Comparison of ENCODE assay signal across 1 cellular context in the genomic region with DNA sequence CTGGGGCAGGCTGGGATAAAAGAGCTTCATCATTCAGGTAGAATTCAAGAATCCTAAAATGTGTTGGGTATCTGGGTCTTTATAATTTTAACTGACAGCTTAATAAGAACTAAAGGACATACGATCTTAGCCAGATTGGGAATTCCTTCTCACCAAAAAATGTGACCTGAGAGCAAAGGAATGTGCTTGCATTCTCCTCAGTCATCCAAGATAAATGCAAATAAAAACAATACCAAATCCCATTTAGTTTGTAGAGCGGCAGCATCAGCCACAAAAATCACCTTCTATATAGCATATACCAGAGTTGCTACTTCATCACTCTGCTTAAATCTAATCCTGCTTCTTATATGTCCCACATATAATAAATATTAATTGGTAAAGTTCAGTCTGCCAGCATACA.
TF ChIP-seq lines count a peak whose summit lies in the region.

No MANE protein-coding gene starts in this region.

TF ChIP-seq in H1, 55 proteins besides CTCF, POLR2A, EP300 and RAD21:
- TF ChIP-seq SIX5 (IDR thresholded peaks at IDR 0.05; ENCODE audit: low read depth, low read length) (no peak), NANOG (IDR thresholded peaks at IDR 0.05; ENCODE audit: insufficient read depth, low read depth, low read length, poor library complexity, severe bottlenecking) (no peak), TEAD4 (IDR thresholded peaks at IDR 0.05; ENCODE audit: low read depth, low read length) (peak; percentile 69; the same call in 1 of the 2 replicates)
